In the genomic region with DNA sequence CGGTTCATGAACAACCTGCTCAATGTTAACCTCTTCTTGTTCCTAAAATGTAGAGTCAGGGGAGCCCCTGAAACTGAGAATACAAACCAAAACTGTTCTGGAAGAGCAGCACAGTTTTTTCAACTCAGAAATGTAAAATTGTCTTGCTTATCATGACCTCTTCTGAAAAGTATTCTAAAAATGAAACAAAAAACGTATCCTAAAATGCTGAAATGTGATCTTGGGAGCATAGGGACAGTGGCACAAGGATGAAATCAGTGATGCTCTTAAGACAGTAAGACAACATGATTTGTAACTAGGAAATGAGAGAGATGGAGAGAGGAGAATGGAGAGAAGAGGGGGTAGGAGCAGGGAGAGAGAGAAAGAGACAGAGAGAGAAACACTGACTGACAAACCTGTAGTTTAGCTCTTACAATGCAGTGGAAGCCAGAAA, we compare ENCODE assay signal across 10 cellular contexts. TPM values are rescaled to one million over a fixed set of nuclear protein-coding genes. Genes with fewer than 3 reads are reported as not detected.
DNase-seq lines count a peak whose midpoint lies in the region; ATAC-seq and TF ChIP-seq lines count a peak whose summit lies in the region.
"Had no signal": no experiment of that assay in that cellular context is flagged by ENCODE, and none has a peak within 500 bp of the region (broad histone marks: within the 10 kb centered on the region; RNA-seq: fewer than 3 reads in every experiment).

No MANE protein-coding gene starts in this region.

- CTCF ChIA-PET in mammary epithelial cell (lab: Charles Lee; ENCODE audit: low non-redundant PET): no interaction called here

- no peak overlapping the region for H3K4me2 ChIP-seq in mammary epithelial cell (ENCODE audit: insufficient read depth, low read depth, low read length)
- H3K4me2 ChIP-seq: BLaER1 treated with 17β-estradiol and CSF1 and Interleukin-3, amounts not matched to agents 10 nM and 100 nM had no signal

- in situ Hi-C loops in mammary epithelial cell (cut with MboI; ENCODE audit: low sequenced_read_pairs in 2 of 2): no loop called here

- H3K4me3 ChIP-seq in breast epithelium (no peak overlapping the region), mammary epithelial cell (replicated peaks in 1 of 3; ENCODE audit: insufficient read depth in 1 of 3, low read depth in 2 of 3, low read length in 3 of 3) (no peak overlapping the region), urinary bladder (ENCODE audit: low read depth, low read length) (no peak overlapping the region)
- H3K4me3 ChIP-seq: BLaER1 treated with 17β-estradiol and CSF1 and Interleukin-3, amounts not matched to agents 10 nM and 100 nM had no signal

- no peaks in the 10 kb centered on the region for H3K36me3 ChIP-seq in breast epithelium
- H3K36me3 ChIP-seq in mammary epithelial cell (ENCODE audit: insufficient read depth, low read length): no peaks in the 10 kb centered on the region
- peaks cover 2% of the 10 kb centered on the region for H3K36me3 ChIP-seq in urinary bladder (ENCODE audit: insufficient read depth)

- H3K9me3 ChIP-seq in breast epithelium: no peaks in the 10 kb centered on the region
- H3K9me3 ChIP-seq in mammary epithelial cell (replicated peaks; ENCODE audit: insufficient read depth, low read length): no peaks in the 10 kb centered on the region
- H3K9me3 ChIP-seq: BLaER1 treated with 17β-estradiol and CSF1 and Interleukin-3, amounts not matched to agents 10 nM and 100 nM had no signal

- H3K27ac ChIP-seq in breast epithelium (peak overlapping the region; percentile 46 to 50), mammary epithelial cell (ENCODE audit: insufficient read depth, low read depth, low read length) (no peak overlapping the region), urinary bladder (ENCODE audit: low read depth) (peak overlapping the region; percentile 23)
- H3K27ac ChIP-seq: BLaER1 treated with 17β-estradiol and CSF1 and Interleukin-3, amounts not matched to agents 10 nM and 100 nM had no signal

- 37% methylated on average over 2 of the region's 2 CpGs for WGBS in mammary epithelial cell (ENCODE audit: low coverage, missing lambda C conversion rate)
- 51% methylated on average over 2 of the region's 2 CpGs for WGBS in urinary bladder

- no TSS peak for BruUV-seq in mammary epithelial cell (replicated peaks; lab: Mats Ljungman, UMichigan)

- peak; percentile 45 for ATAC-seq in HG03135 (IDR thresholded peaks at IDR 0.05; ENCODE audit: unreplicated experiment)
- ATAC-seq in HG03439 (IDR thresholded peaks at IDR 0.05; ENCODE audit: unreplicated experiment): no peak

- H2AFZ ChIP-seq in mammary epithelial cell (ENCODE audit: low read depth, low read length): no peak overlapping the region

- peaks cover 0 to 3% of the 10 kb centered on the region in 2 donors for H3K4me1 ChIP-seq in breast epithelium
- H3K4me1 ChIP-seq in mammary epithelial cell (ENCODE audit: insufficient read depth, low read length): peaks cover 12% of the 10 kb centered on the region
- H3K4me1 ChIP-seq in urinary bladder (ENCODE audit: insufficient read depth): peaks cover 2% of the 10 kb centered on the region

- peaks cover 6% of the 10 kb centered on the region for H3K79me2 ChIP-seq in mammary epithelial cell (ENCODE audit: insufficient read depth, low read length)

- TF ChIP-seq POLR2A in breast epithelium (IDR thresholded peaks at IDR 0.05): no peak

- H3K9ac ChIP-seq in mammary epithelial cell (ENCODE audit: insufficient read depth, low read length): no peak overlapping the region
- H3K9ac ChIP-seq: BLaER1 treated with 17β-estradiol and CSF1 and Interleukin-3, amounts not matched to agents 10 nM and 100 nM had no signal

- DNase-seq in breast epithelium (ENCODE audit: low spot score in 2 of 2): no peak
- DNase-seq in mammary epithelial cell: no peak
- DNase-seq in fibroblast of peridontal ligament (ENCODE audit: extremely low read depth): peak; percentile 43
- DNase-seq in cerebellar cortex (ENCODE audit: low spot score): no peak
- DNase-seq in NCI-H2196 (lab: John Stamatoyannopoulos, UW; ENCODE audit: unreplicated experiment): no peak
- DNase-seq: NCI-H524 treated with DMSO at 0.1 percent for 48 hours had no signal

- intact Hi-C loops in breast epithelium (cut with DNase I; ENCODE audit: low total_unique reads): no loop called here
- intact Hi-C loops in mammary epithelial cell (cut with micrococcal nuclease): no loop called here

- TF ChIP-seq CTCF in breast epithelium (IDR thresholded peaks at IDR 0.05) (no peak), mammary epithelial cell (conservative IDR thresholded peaks at IDR 0.05 in 1 of 2, IDR thresholded peaks at IDR 0.05 in 1 of 2; ENCODE audit: extremely low read depth in 1 of 2, insufficient read depth in 1 of 2, low read depth in 1 of 2, low read length in 2 of 2) (no peak)

- dilution Hi-C loops in mammary epithelial cell (cut with HindIII; ENCODE audit: low sequenced_read_pairs): no loop called here

- no peaks in the 10 kb centered on the region for H4K20me1 ChIP-seq in mammary epithelial cell (ENCODE audit: insufficient read depth, low read length)
- H4K20me1 ChIP-seq: BLaER1 treated with 17β-estradiol and CSF1 and Interleukin-3, amounts not matched to agents 10 nM and 100 nM had no signal

- H3K27me3 ChIP-seq in breast epithelium (no peaks in the 10 kb centered on the region), mammary epithelial cell (ENCODE audit: insufficient read depth, low read length) (no peaks in the 10 kb centered on the region)
- H3K27me3 ChIP-seq: BLaER1 treated with 17β-estradiol and CSF1 and Interleukin-3, amounts not matched to agents 10 nM and 100 nM had no signal

RNA-seq across cellular contexts. Expression of a gene that starts 27.5 kb away (rescaled TPM):
- total RNA-seq in breast epithelium (10 to 100 TPM; 62.6 to 94.7 (median 82.4) TPM), mammary epithelial cell (10 to 100 TPM; 29.0 to 29.1 TPM), urinary bladder (38.0 TPM)
- polyA plus RNA-seq in mammary epithelial cell (10.5 TPM), urinary bladder (29.4 TPM)
- polyA minus RNA-seq in mammary epithelial cell: 55.3 TPM
